In genomic region chr15:41116872-41117242, GRCh38 we compare ENCODE assay signal across 8 cellular contexts. TPM values are rescaled to one million over a fixed set of nuclear protein-coding genes. Genes with fewer than 3 reads are reported as not detected.
A peak's percentile ranks its signal among the peaks of the same experiment; 100 is the strongest.
DNase-seq lines count a peak whose midpoint lies in the region; ATAC-seq, FAIRE-seq and TF ChIP-seq lines count a peak whose summit lies in the region.

No MANE protein-coding gene starts in this region.

- H3K27me3 ChIP-seq in IMR-90 (ENCODE audit: control insufficient read depth, insufficient read depth, low read length) = no peaks in the 10 kb centered on the region
- H3K27me3 ChIP-seq in mucosa of rectum (ENCODE audit: control insufficient read depth in 2 of 2, insufficient read depth in 2 of 2, low read length in 2 of 2) = no peaks in the 10 kb centered on the region

- FAIRE-seq in A549 (lab: Jason Lieb, UNC) = no peak

- peak overlapping the region; percentile 4; the same call in 1 of the 3 replicates for H2BK15ac ChIP-seq in IMR-90 (ENCODE audit: low read depth, low read length)

- ATAC-seq in A549 (peak in 1 of 2 experiments; percentile 26; a peak in 2 of 6 replicates), IMR-90 (ENCODE audit: low read depth) (no peak), GM18502 (IDR thresholded peaks at IDR 0.05; ENCODE audit: poor library complexity, unreplicated experiment) (no peak)

- CTCF ChIA-PET in A549 (lab: Yijun Ruan, JAX) (interaction anchor here (1.0 kb wide), 1 partner anchor 67 kb away, joined by 3 read pairs; no protein-coding TSS in a partner anchor), IMR-90 (lab: Yijun Ruan, JAX) (no interaction called here)

- TF ChIP-seq EP300 in A549 (IDR thresholded peaks at IDR 0.05) = no peak

- peak overlapping the region; percentile 94 for H4K5ac ChIP-seq in IMR-90 (ENCODE audit: low read depth, low read length)

- H2AK9ac ChIP-seq in IMR-90 (replicated peaks; ENCODE audit: low read depth, low read length, poor library complexity) = peak overlapping the region; percentile 37

- peak overlapping the region; percentile 80 for H3K4me2 ChIP-seq in A549
- H3K4me2 ChIP-seq in IMR-90 (ENCODE audit: low read depth, low read length) = peak overlapping the region; percentile 88

- peak overlapping the region; percentile 71 for H3K56ac ChIP-seq in IMR-90 (ENCODE audit: extremely low read depth, insufficient read depth, low read length)

- POLR2A ChIA-PET in A549 (lab: Yijun Ruan, JAX) (interaction anchor here (0.9 to 1.4 kb wide), 3 partner anchors 9 to 133 kb away, joined by 4 to 7 read pairs (median 6); partner anchors contain the start of genes CHP1 and EXD1), IMR-90 (lab: Charles Lee; ENCODE audit: unreplicated experiment) (no interaction called here)

- H3K9ac ChIP-seq in IMR-90 (ENCODE audit: low read depth, low read length) = peak overlapping the region; percentile 78
- H3K9ac ChIP-seq in mucosa of rectum (ENCODE audit: low read depth in 1 of 2, low read length in 2 of 2) = peak overlapping the region; percentile 87 to 95

- H3K9me1 ChIP-seq in IMR-90 (ENCODE audit: insufficient read depth, low read length) = no peaks in the 10 kb centered on the region

- no peak overlapping the region for H2BK20ac ChIP-seq in IMR-90 (ENCODE audit: low read depth, low read length)

- 60% methylated on average over 9 of the region's 9 CpGs for WGBS in A549 (ENCODE audit: missing lambda C conversion rate)
- WGBS in IMR-90 (ENCODE audit: extremely low coverage in 2 of 2, insufficient read length in 1 of 2), 2 experiments = 75% methylated on average over 2 of the region's 9 CpGs; no CpG with 5 or more reads in 1 of the 2 experiments

- peaks cover under 1% of the 10 kb centered on the region; the same call in 1 of the 2 replicates for H4K20me1 ChIP-seq in IMR-90 (ENCODE audit: insufficient read depth, low read length)

- H2BK120ac ChIP-seq in IMR-90 (ENCODE audit: low read depth, low read length) = peak overlapping the region; percentile 11; the same call in 1 of the 2 replicates

- peak overlapping the region; percentile 75 for H3K4ac ChIP-seq in IMR-90 (ENCODE audit: low read depth, low read length)

- peak overlapping the region; percentile 93 for H2AK5ac ChIP-seq in IMR-90 (ENCODE audit: low read depth, low read length)

- peaks cover 2% of the 10 kb centered on the region for H3K36me3 ChIP-seq in IMR-90 (ENCODE audit: control insufficient read depth, insufficient read depth, low read length)
- H3K36me3 ChIP-seq in mucosa of rectum (ENCODE audit: control insufficient read depth in 2 of 2, insufficient read depth in 2 of 2, low read length in 2 of 2) = no peaks in the 10 kb centered on the region

- H3K18ac ChIP-seq in IMR-90 (ENCODE audit: low read depth, low read length) = peak overlapping the region; percentile 46; the same call in 1 of the 2 replicates

- TF ChIP-seq CTCF in A549 (IDR thresholded peaks at IDR 0.05) (no peak), IMR-90 (conservative IDR thresholded peaks at IDR 0.05; ENCODE audit: low read depth, low read length) (no peak), cardiac fibroblast (IDR thresholded peaks at IDR 0.05; ENCODE audit: low read depth, low read length) (no peak)

- H3K4me1 ChIP-seq in A549 = peaks cover 10% of the 10 kb centered on the region; the same call in 1 of the 3 replicates
- H3K4me1 ChIP-seq in IMR-90 (ENCODE audit: control insufficient read depth, insufficient read depth, low read length) = no peaks in the 10 kb centered on the region; the same call in 1 of the 2 replicates
- peaks cover 8 to 11% of the 10 kb centered on the region in 2 donors for H3K4me1 ChIP-seq in mucosa of rectum (ENCODE audit: control insufficient read depth in 2 of 2, insufficient read depth in 2 of 2, low read length in 2 of 2)

- H3K9me3 ChIP-seq in A549 (no peaks in the 10 kb centered on the region), IMR-90 (ENCODE audit: control insufficient read depth, insufficient read depth, low read length) (no peaks in the 10 kb centered on the region), mucosa of rectum (ENCODE audit: control insufficient read depth in 2 of 2, low read length in 2 of 2) (no peaks in the 10 kb centered on the region)

- H3K23ac ChIP-seq in IMR-90 (ENCODE audit: low read depth, low read length) = peak overlapping the region; percentile 88

- peak overlapping the region; percentile 100 for H3K27ac ChIP-seq in A549
- peak overlapping the region; percentile 54 for H3K27ac ChIP-seq in IMR-90 (ENCODE audit: insufficient read depth, low read length)
- H3K27ac ChIP-seq in mucosa of rectum (ENCODE audit: low read depth in 2 of 2, low read length in 2 of 2) = peak overlapping the region; percentile 99

- in situ Hi-C loops in IMR-90 (cut with MboI; ENCODE audit: low sequenced_read_pairs) = no loop called here

- peak overlapping the region; percentile 98 to 99 for H4K8ac ChIP-seq in IMR-90 (ENCODE audit: low read depth in 2 of 2, low read length in 2 of 2)

- dilution Hi-C loops in IMR-90 (cut with HindIII; ENCODE audit: low sequenced_read_pairs, unreplicated experiment) = no loop called here

- peaks cover 5 to 32% of the 10 kb centered on the region in 2 experiments; a peak in 3 of 4 replicates for H3K79me1 ChIP-seq in IMR-90 (ENCODE audit: low read depth in 1 of 2, low read length in 2 of 2)

- peak overlapping the region; percentile 77 for H2BK5ac ChIP-seq in IMR-90 (ENCODE audit: low read depth, low read length, poor library complexity, severe bottlenecking)

- no peak for DNase-seq in A549 (ENCODE audit: low read depth in 1 of 2, low spot score in 1 of 2)
- no peak for DNase-seq in IMR-90
- no peak for DNase-seq in cardiac fibroblast (ENCODE audit: low read depth in 2 of 2)
- DNase-seq in stimulated activated CD4-positive, alpha-beta T cell treated with anti-CD3 and anti-CD28 coated beads, Interleukin-12 subunit alpha, Interleukin-12 subunit beta, amount 100 ng/mL, for 4 hours = no peak
- DNase-seq in NCI-H1105 (lab: John Stamatoyannopoulos, UW) = no peak
- DNase-seq in cerebellum (ENCODE audit: low spot score) = no peak

- TF ChIP-seq POLR2A in A549 (IDR thresholded peaks at IDR 0.05; ENCODE audit: low read length) (no peak), IMR-90 (IDR thresholded peaks at IDR 0.05; ENCODE audit: low read depth, low read length) (no peak)

- H3K14ac ChIP-seq in IMR-90 (replicated peaks; ENCODE audit: low read depth, low read length) = peak overlapping the region; percentile 96

- peak overlapping the region; percentile 67 for H4K91ac ChIP-seq in IMR-90 (ENCODE audit: insufficient read depth, low read depth, low read length)

- intact Hi-C loops in IMR-90 (cut with micrococcal nuclease) = loop anchor here (2.0 to 10.0 kb wide), 2 partner anchors 66 to 212 kb away; no protein-coding TSS in a partner anchor

- TF ChIP-seq RAD21 in A549 (conservative IDR thresholded peaks at IDR 0.05 in 1 of 2, IDR thresholded peaks at IDR 0.05 in 1 of 2) (no peak), IMR-90 (IDR thresholded peaks at IDR 0.05; ENCODE audit: low read length) (no peak)

- BruUV-seq in IMR-90 (replicated peaks; lab: Mats Ljungman, UMichigan) = no TSS peak

- H2AFZ ChIP-seq in IMR-90 (replicated peaks; ENCODE audit: low read length, poor library complexity) = peak overlapping the region; percentile 99

- peak overlapping the region; percentile 82 for H3K4me3 ChIP-seq in A549
- H3K4me3 ChIP-seq in IMR-90 (ENCODE audit: insufficient read depth, low read depth, low read length) = peak overlapping the region; percentile 75
- H3K4me3 ChIP-seq in cardiac fibroblast (replicated peaks in 1 of 2; ENCODE audit: low read depth in 2 of 2, low read length in 2 of 2) = peak overlapping the region; percentile 92 to 96
- H3K4me3 ChIP-seq in mucosa of rectum (ENCODE audit: low read length in 2 of 2) = peak overlapping the region; percentile 87 to 97

TF ChIP-seq in A549, 52 proteins besides CTCF, POLR2A, EP300 and RAD21 (continues in another document):
- TF ChIP-seq, protein P1, sequence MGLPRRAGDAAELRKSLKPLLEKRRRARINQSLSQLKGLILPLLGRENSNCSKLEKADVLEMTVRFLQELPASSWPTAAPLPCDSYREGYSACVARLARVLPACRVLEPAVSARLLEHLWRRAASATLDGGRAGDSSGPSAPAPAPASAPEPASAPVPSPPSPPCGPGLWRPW (IDR thresholded peaks at IDR 0.05) = no peak
- TF ChIP-seq PHF8 (IDR thresholded peaks at IDR 0.05; ENCODE audit: borderline replicate concordance, low read depth) (0 out of 2 replicates have a peak, but pooled peaks have one; percentile 4), FOXS1 (CRISPR knock-in tag; IDR thresholded peaks at IDR 0.05) (no peak), TP53 (CRISPR knock-in tag; IDR thresholded peaks at IDR 0.05) (0 out of 2 replicates have a peak, but pooled peaks have one; percentile 50), ESRRA (IDR thresholded peaks at IDR 0.05; ENCODE audit: borderline replicate concordance, low read length) (no peak)

TF ChIP-seq in IMR-90, 13 proteins besides CTCF, POLR2A, EP300 and RAD21 (continues in another document):
- TF ChIP-seq NFE2L2 (IDR thresholded peaks at IDR 0.05; ENCODE audit: low read depth, low read length) (no peak), RCOR1 (IDR thresholded peaks at IDR 0.05; ENCODE audit: insufficient replicate concordance, low read length) (no peak), RFX5 (IDR thresholded peaks at IDR 0.05; ENCODE audit: low read depth, low read length) (no peak), BHLHE40 (IDR thresholded peaks at IDR 0.05; ENCODE audit: low read depth, low read length) (no peak), MAFK (IDR thresholded peaks at IDR 0.05; ENCODE audit: low read depth, low read length) (no peak), FOS (IDR thresholded peaks at IDR 0.05; ENCODE audit: low read depth, low read length) (no peak)
- TF ChIP-seq, protein P2, sequence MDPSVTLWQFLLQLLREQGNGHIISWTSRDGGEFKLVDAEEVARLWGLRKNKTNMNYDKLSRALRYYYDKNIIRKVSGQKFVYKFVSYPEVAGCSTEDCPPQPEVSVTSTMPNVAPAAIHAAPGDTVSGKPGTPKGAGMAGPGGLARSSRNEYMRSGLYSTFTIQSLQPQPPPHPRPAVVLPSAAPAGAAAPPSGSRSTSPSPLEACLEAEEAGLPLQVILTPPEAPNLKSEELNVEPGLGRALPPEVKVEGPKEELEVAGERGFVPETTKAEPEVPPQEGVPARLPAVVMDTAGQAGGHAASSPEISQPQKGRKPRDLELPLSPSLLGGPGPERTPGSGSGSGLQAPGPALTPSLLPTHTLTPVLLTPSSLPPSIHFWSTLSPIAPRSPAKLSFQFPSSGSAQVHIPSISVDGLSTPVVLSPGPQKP (IDR thresholded peaks at IDR 0.05; ENCODE audit: borderline replicate concordance, low read depth, low read length) = no peak

RNA-seq across cellular contexts. Expression of gene INO80, which starts 0.8 kb away (rescaled TPM):
- polyA plus RNA-seq in A549 (2011; rRNA removed) (6.7 and 11.6 TPM in 2 replicates), A549 (2017; fragmentation: RNase III; extraction: RNeasy Plus Mini Kit Qiagen cat#74134 plus additional on column Dnase treatment) (10.9 to 14.0 TPM (median 13.7 TPM) in 3 replicates), IMR-90 (2012; rRNA removed) (6.0 and 7.1 TPM in 2 replicates)
- 4.7 and 7.1 TPM in 2 replicates for polyA plus RNA-seq in A549 (2012; cell fraction: cytosol; rRNA removed)
- 10.6 and 12.3 TPM in 2 replicates for polyA plus RNA-seq in A549 (2012; cell fraction: nucleus; rRNA removed)
- polyA minus RNA-seq in A549 (2011; rRNA and poly(A)+ RNA removed) = 16.7 and 20.0 TPM in 2 replicates
- total RNA-seq in IMR-90 (2012; rRNA removed) (13.3 and 15.6 TPM in 2 replicates), cerebellum (37.5 TPM)
- 4.4 and 8.6 TPM in 2 replicates for polyA plus RNA-seq in IMR-90 (2012; cell fraction: cytosol; rRNA removed)
- 12.3 and 15.1 TPM in 2 replicates for polyA plus RNA-seq in IMR-90 (2012; cell fraction: nucleus; rRNA removed; ENCODE audit: low replicate concordance)
